In genomic region chr15:84814826-84815375, GRCh38 we compare ENCODE assay signal across 14 cellular contexts.
"Had no signal": no experiment of that assay in that cellular context is flagged by ENCODE, and none has a peak within 500 bp of the region (broad histone marks: within the 10 kb centered on the region; RNA-seq: fewer than 3 reads in every experiment).

No MANE protein-coding gene starts in this region.

- H3K9me3 Mint-ChIP-seq: activated naive CD4-positive, alpha-beta T cell treated with anti-CD3 and anti-CD28 coated beads, Interleukin-2, amount 50 U/mL, for 24 hours; activated T-cell treated with anti-CD3 and anti-CD28 coated beads, Interleukin-2, amount 50 U/mL, for 72 hours; stimulated activated naive B cell treated with anti-CD40 and anti-IgM and Interleukin-4, amounts not matched to agents 10 μg/mL and 1 μg/mL and 100 μg/mL, for 72 hours had no signal

- H3K4me3 Mint-ChIP-seq: activated naive CD4-positive, alpha-beta T cell treated with anti-CD3 and anti-CD28 coated beads, Interleukin-2, amount 50 U/mL, for 24 hours; activated T-cell treated with anti-CD3 and anti-CD28 coated beads, Interleukin-2, amount 50 U/mL, for 72 hours; stimulated activated naive B cell treated with anti-CD40 and anti-IgM and Interleukin-4, amounts not matched to agents 10 μg/mL and 1 μg/mL and 100 μg/mL, for 72 hours had no signal

- ATAC-seq: activated T-cell treated with anti-CD3 and anti-CD28 coated beads, Interleukin-2, amount 50 U/mL, for 72 hours; esophagus mucosa; gastrocnemius medialis; left lobe of liver; stimulated activated naive B cell treated with anti-CD40 and anti-IgM and Interleukin-4, amounts not matched to agents 10 μg/mL and 1 μg/mL and 100 μg/mL, for 72 hours had no signal

- H3K27ac Mint-ChIP-seq: activated naive CD4-positive, alpha-beta T cell treated with anti-CD3 and anti-CD28 coated beads, Interleukin-2, amount 50 U/mL, for 24 hours had no signal

- H3K36me3 ChIP-seq: gastrocnemius medialis had no signal

- H3K4me3 ChIP-seq: gastrocnemius medialis had no signal

- H3K27me3 ChIP-seq: gastrocnemius medialis had no signal

- DNase-seq: activated CD4-positive, alpha-beta T cell treated with anti-CD3 and anti-CD28 coated beads, Interleukin-2, amount 50 U/mL, for 4 hours; activated gamma-delta T cell; activated T-cell treated with anti-CD3 and anti-CD28 coated beads, Interleukin-2, amount 50 U/mL, for 72 hours; cerebellar nuclear complex; cortex of kidney; effector CD4-positive, alpha-beta T cell; gastrocnemius medialis; head of caudate nucleus; kidney; stimulated activated naive B cell treated with anti-CD40 and anti-IgM and Interleukin-4, amounts not matched to agents 10 μg/mL and 1 μg/mL and 100 μg/mL, for 72 hours; T-helper 2 cell had no signal

- H3K9me3 ChIP-seq: gastrocnemius medialis had no signal
